In the genomic region with DNA sequence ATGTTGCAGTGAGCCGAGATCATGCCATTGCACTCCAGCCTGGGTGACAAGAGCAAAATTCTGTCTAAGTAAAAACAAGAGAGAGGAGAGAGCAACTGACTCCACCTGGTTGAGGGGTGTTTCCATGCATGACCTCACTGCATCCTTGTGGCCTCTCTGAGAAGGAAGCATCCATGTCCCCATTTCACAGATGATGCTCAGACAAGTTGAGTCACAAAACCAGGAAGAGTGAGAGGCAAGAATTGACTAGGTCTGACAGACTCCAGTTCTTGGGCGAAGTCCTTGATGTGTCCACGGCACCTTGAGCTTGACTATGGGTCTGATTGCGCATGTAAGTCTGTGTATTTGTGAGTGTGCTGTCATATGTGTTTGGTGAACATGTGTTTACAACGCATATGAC, we compare ENCODE assay signal across 2 cellular contexts.
TF ChIP-seq lines count a peak whose summit lies in the region.

No MANE protein-coding gene starts in this region.

TF ChIP-seq in HepG2, 621 proteins besides CTCF, POLR2A, EP300 and RAD21 (continued from another document):
- TF ChIP-seq CREM (IDR thresholded peaks at IDR 0.05), result no peak
- TF ChIP-seq CREM (CRISPR knock-in tag; IDR thresholded peaks at IDR 0.05), result no peak
- no peak for TF ChIP-seq RBAK (CRISPR knock-in tag; IDR thresholded peaks at IDR 0.05)
- TF ChIP-seq TGIF2 (CRISPR knock-in tag; IDR thresholded peaks at IDR 0.05), result no peak
- TF ChIP-seq, protein P1, sequence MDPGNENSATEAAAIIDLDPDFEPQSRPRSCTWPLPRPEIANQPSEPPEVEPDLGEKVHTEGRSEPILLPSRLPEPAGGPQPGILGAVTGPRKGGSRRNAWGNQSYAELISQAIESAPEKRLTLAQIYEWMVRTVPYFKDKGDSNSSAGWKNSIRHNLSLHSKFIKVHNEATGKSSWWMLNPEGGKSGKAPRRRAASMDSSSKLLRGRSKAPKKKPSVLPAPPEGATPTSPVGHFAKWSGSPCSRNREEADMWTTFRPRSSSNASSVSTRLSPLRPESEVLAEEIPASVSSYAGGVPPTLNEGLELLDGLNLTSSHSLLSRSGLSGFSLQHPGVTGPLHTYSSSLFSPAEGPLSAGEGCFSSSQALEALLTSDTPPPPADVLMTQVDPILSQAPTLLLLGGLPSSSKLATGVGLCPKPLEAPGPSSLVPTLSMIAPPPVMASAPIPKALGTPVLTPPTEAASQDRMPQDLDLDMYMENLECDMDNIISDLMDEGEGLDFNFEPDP (CRISPR knock-in tag; conservative IDR thresholded peaks at IDR 0.05), result no peak
- TF ChIP-seq HCFC1 (IDR thresholded peaks at IDR 0.05; ENCODE audit: low read depth, low read length), result no peak
- no peak for TF ChIP-seq ZFP41 (CRISPR knock-in tag; IDR thresholded peaks at IDR 0.05; ENCODE audit: borderline replicate concordance)
- TF ChIP-seq, protein P2, sequence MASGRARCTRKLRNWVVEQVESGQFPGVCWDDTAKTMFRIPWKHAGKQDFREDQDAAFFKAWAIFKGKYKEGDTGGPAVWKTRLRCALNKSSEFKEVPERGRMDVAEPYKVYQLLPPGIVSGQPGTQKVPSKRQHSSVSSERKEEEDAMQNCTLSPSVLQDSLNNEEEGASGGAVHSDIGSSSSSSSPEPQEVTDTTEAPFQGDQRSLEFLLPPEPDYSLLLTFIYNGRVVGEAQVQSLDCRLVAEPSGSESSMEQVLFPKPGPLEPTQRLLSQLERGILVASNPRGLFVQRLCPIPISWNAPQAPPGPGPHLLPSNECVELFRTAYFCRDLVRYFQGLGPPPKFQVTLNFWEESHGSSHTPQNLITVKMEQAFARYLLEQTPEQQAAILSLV (CRISPR knock-in tag; IDR thresholded peaks at IDR 0.05; ENCODE audit: borderline replicate concordance), result no peak
- TF ChIP-seq ZNF572 (CRISPR knock-in tag; IDR thresholded peaks at IDR 0.05), result no peak
- TF ChIP-seq ZNF629 (CRISPR knock-in tag; conservative IDR thresholded peaks at IDR 0.05), result peak; percentile 66
- no peak for TF ChIP-seq ZNF446 (CRISPR knock-in tag; IDR thresholded peaks at IDR 0.05)

TF ChIP-seq in SK-N-SH treated with all-trans-retinoic acid at 6 μM for 48 hours, 23 proteins besides CTCF, POLR2A, EP300 and RAD21 (continued from another document):
- TF ChIP-seq, protein P3, sequence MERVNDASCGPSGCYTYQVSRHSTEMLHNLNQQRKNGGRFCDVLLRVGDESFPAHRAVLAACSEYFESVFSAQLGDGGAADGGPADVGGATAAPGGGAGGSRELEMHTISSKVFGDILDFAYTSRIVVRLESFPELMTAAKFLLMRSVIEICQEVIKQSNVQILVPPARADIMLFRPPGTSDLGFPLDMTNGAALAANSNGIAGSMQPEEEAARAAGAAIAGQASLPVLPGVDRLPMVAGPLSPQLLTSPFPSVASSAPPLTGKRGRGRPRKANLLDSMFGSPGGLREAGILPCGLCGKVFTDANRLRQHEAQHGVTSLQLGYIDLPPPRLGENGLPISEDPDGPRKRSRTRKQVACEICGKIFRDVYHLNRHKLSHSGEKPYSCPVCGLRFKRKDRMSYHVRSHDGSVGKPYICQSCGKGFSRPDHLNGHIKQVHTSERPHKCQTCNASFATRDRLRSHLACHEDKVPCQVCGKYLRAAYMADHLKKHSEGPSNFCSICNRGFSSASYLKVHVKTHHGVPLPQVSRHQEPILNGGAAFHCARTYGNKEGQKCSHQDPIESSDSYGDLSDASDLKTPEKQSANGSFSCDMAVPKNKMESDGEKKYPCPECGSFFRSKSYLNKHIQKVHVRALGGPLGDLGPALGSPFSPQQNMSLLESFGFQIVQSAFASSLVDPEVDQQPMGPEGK (CRISPR knock-in tag; IDR thresholded peaks at IDR 0.05; ENCODE audit: borderline replicate concordance), result no peak
- no peak for TF ChIP-seq GLIS3 (CRISPR knock-in tag; IDR thresholded peaks at IDR 0.05)
- TF ChIP-seq, protein P4, sequence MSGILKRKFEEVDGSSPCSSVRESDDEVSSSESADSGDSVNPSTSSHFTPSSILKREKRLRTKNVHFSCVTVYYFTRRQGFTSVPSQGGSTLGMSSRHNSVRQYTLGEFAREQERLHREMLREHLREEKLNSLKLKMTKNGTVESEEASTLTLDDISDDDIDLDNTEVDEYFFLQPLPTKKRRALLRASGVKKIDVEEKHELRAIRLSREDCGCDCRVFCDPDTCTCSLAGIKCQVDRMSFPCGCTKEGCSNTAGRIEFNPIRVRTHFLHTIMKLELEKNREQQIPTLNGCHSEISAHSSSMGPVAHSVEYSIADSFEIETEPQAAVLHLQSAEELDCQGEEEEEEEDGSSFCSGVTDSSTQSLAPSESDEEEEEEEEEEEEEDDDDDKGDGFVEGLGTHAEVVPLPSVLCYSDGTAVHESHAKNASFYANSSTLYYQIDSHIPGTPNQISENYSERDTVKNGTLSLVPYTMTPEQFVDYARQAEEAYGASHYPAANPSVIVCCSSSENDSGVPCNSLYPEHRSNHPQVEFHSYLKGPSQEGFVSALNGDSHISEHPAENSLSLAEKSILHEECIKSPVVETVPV (CRISPR knock-in tag; IDR thresholded peaks at IDR 0.05), result no peak
- TF ChIP-seq, protein P5, sequence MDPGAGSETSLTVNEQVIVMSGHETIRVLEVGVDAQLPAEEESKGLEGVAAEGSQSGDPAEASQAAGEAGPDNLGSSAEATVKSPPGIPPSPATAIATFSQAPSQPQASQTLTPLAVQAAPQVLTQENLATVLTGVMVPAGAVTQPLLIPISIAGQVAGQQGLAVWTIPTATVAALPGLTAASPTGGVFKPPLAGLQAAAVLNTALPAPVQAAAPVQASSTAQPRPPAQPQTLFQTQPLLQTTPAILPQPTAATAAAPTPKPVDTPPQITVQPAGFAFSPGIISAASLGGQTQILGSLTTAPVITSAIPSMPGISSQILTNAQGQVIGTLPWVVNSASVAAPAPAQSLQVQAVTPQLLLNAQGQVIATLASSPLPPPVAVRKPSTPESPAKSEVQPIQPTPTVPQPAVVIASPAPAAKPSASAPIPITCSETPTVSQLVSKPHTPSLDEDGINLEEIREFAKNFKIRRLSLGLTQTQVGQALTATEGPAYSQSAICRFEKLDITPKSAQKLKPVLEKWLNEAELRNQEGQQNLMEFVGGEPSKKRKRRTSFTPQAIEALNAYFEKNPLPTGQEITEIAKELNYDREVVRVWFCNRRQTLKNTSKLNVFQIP (CRISPR knock-in tag; IDR thresholded peaks at IDR 0.05; ENCODE audit: borderline replicate concordance, low read depth), result no peak
